ENCODE assay signal across 16 cellular contexts in genomic region chr15:25737218-25737643, GRCh38.
A peak's percentile ranks its signal among the peaks of the same experiment; 100 is the strongest.
DNase-seq lines count a peak whose midpoint lies in the region; ATAC-seq and TF ChIP-seq lines count a peak whose summit lies in the region.
"Had no signal": no experiment of that assay in that cellular context is flagged by ENCODE, and none has a peak within 500 bp of the region (broad histone marks: within the 10 kb centered on the region; RNA-seq: fewer than 3 reads in every experiment).

No MANE protein-coding gene starts in this region.

- H2AFZ ChIP-seq in neural progenitor cell (replicated peaks), result no peak overlapping the region
- no peak overlapping the region for H2AFZ ChIP-seq in mammary epithelial cell (ENCODE audit: low read depth, low read length)

- H3K4me1 ChIP-seq in neural progenitor cell (peaks cover 21% of the 10 kb centered on the region), transverse colon (peaks cover 0 to 18% (median 8%) of the 10 kb centered on the region in 4 donors), mammary epithelial cell (ENCODE audit: insufficient read depth, low read length) (no peaks in the 10 kb centered on the region)

- H3K79me2 ChIP-seq in neural progenitor cell (ENCODE audit: low read depth), result no peaks in the 10 kb centered on the region
- H3K79me2 ChIP-seq in mammary epithelial cell (ENCODE audit: insufficient read depth, low read length), result no peaks in the 10 kb centered on the region

- peaks cover 3% of the 10 kb centered on the region for H3F3A ChIP-seq in neural progenitor cell (ENCODE audit: low read depth)

- no peak overlapping the region for H3K27ac ChIP-seq in neural progenitor cell
- H3K27ac ChIP-seq in transverse colon, result peak overlapping the region; percentile 4 to 73 (median 58)
- H3K27ac ChIP-seq in mammary epithelial cell (ENCODE audit: insufficient read depth, low read depth, low read length), result no peak overlapping the region
- H3K27ac ChIP-seq: 22Rv1, lower lobe of right lung, neutrophil had no signal

- peaks cover 16% of the 10 kb centered on the region for H3K36me3 Mint-ChIP-seq in activated naive CD4-positive, alpha-beta T cell treated with anti-CD3 and anti-CD28 coated beads, Interleukin-2, amount 10 ng/mL, durations not matched to agents 7 days and 5 days
- peaks cover 6% of the 10 kb centered on the region for H3K36me3 Mint-ChIP-seq in activated naive CD4-positive, alpha-beta T cell treated with anti-CD3 and anti-CD28 coated beads for 36 hours (ENCODE audit: low read depth)
- peaks cover under 1% of the 10 kb centered on the region for H3K36me3 Mint-ChIP-seq in neural progenitor cell
- H3K36me3 Mint-ChIP-seq: activated CD4-positive, alpha-beta memory T cell treated with anti-CD3 and anti-CD28 coated beads for 36 hours had no signal

- no peaks in the 10 kb centered on the region for H3K9me3 Mint-ChIP-seq in activated naive CD4-positive, alpha-beta T cell treated with anti-CD3 and anti-CD28 coated beads, Interleukin-2, amount 10 ng/mL, durations not matched to agents 7 days and 5 days
- H3K9me3 Mint-ChIP-seq in activated naive CD4-positive, alpha-beta T cell treated with anti-CD3 and anti-CD28 coated beads for 36 hours, result no peaks in the 10 kb centered on the region
- peaks cover under 1% of the 10 kb centered on the region for H3K9me3 Mint-ChIP-seq in neural progenitor cell
- H3K9me3 Mint-ChIP-seq: activated CD4-positive, alpha-beta memory T cell treated with anti-CD3 and anti-CD28 coated beads for 36 hours had no signal

- no peak for DNase-seq in activated naive CD4-positive, alpha-beta T cell treated with anti-CD3 and anti-CD28 coated beads, Interleukin-2, amount 10 ng/mL, durations not matched to agents 7 days and 5 days
- DNase-seq in activated naive CD4-positive, alpha-beta T cell treated with anti-CD3 and anti-CD28 coated beads for 36 hours, result no peak
- DNase-seq in Right ventricle myocardium superior (peak; percentile 65), neural progenitor cell (ENCODE audit: low spot score) (no peak), transverse colon (no peak), mammary epithelial cell (no peak)
- no peak for DNase-seq in stimulated activated CD4-positive, alpha-beta T cell treated with anti-CD3 and anti-CD28 coated beads, Interleukin-12 subunit alpha, Interleukin-12 subunit beta, amount 100 ng/mL, for 4 hours
- DNase-seq: activated CD4-positive, alpha-beta memory T cell treated with anti-CD3 and anti-CD28 coated beads for 36 hours; activated effector memory CD4-positive, alpha-beta T cell treated with Interleukin-2 at 50 U/mL for 16 hours; CD8-positive, alpha-beta memory T cell; hippocampal formation; lower lobe of right lung; NK-92 treated with Interleukin-12 subunit alpha and Interleukin-12 subunit beta, amount 100 ng/mL, for 24 hours had no signal

- ATAC-seq in Right ventricle myocardium superior (ENCODE audit: poor library complexity) (peak; percentile 86), GM19328 (IDR thresholded peaks at IDR 0.05; ENCODE audit: unreplicated experiment) (no peak)
- ATAC-seq: lower lobe of right lung had no signal

- peak overlapping the region; percentile 22 for H3K4me2 ChIP-seq in neural progenitor cell
- H3K4me2 ChIP-seq in mammary epithelial cell (ENCODE audit: insufficient read depth, low read depth, low read length), result no peak overlapping the region

- WGBS in transverse colon (ENCODE audit: low coverage in 1 of 2), 2 donors, result 37% methylated on average over 4 of the region's 4 CpGs; no CpG with 5 or more reads in 1 of the 2 donors
- WGBS in mammary epithelial cell (ENCODE audit: low coverage, missing lambda C conversion rate), result 37% methylated on average over 4 of the region's 4 CpGs

- no peak overlapping the region for H3K9ac ChIP-seq in neural progenitor cell
- no peak overlapping the region for H3K9ac ChIP-seq in mammary epithelial cell (ENCODE audit: insufficient read depth, low read length)

- TF ChIP-seq CTCF in neural progenitor cell (IDR thresholded peaks at IDR 0.05) (no peak), transverse colon (IDR thresholded peaks at IDR 0.05) (no peak), mammary epithelial cell (conservative IDR thresholded peaks at IDR 0.05 in 1 of 2, IDR thresholded peaks at IDR 0.05 in 1 of 2; ENCODE audit: extremely low read depth in 1 of 2, insufficient read depth in 1 of 2, low read depth in 1 of 2, low read length in 2 of 2) (no peak)

- in situ Hi-C loops in transverse colon (cut with MboI; ENCODE audit: low pct_ligation_motif_present in 1 of 4, low pct_unique_long_range_greater_than_20kb in 1 of 4, low sequenced_read_pairs in 3 of 4) (loop anchor here in 1 of 4 donors (25.0 kb wide), 1 partner anchor 200 kb away; no protein-coding TSS in a partner anchor), mammary epithelial cell (cut with MboI; ENCODE audit: low sequenced_read_pairs in 2 of 2) (loop anchor here in 1 of 2 donors (25.0 kb wide), 1 partner anchor 100 kb away; no protein-coding TSS in a partner anchor)

- H3K4me1 Mint-ChIP-seq in activated naive CD4-positive, alpha-beta T cell treated with anti-CD3 and anti-CD28 coated beads, Interleukin-2, amount 10 ng/mL, durations not matched to agents 7 days and 5 days, result peaks cover 30% of the 10 kb centered on the region
- H3K4me1 Mint-ChIP-seq in activated naive CD4-positive, alpha-beta T cell treated with anti-CD3 and anti-CD28 coated beads for 36 hours (ENCODE audit: low read depth), result peaks cover 16% of the 10 kb centered on the region
- peaks cover 55% of the 10 kb centered on the region for H3K4me1 Mint-ChIP-seq in neural progenitor cell

- no peak overlapping the region for H3K4me3 Mint-ChIP-seq in activated naive CD4-positive, alpha-beta T cell treated with anti-CD3 and anti-CD28 coated beads, Interleukin-2, amount 10 ng/mL, durations not matched to agents 7 days and 5 days
- no peak overlapping the region for H3K4me3 Mint-ChIP-seq in activated naive CD4-positive, alpha-beta T cell treated with anti-CD3 and anti-CD28 coated beads for 36 hours
- no peak overlapping the region for H3K4me3 Mint-ChIP-seq in neural progenitor cell
- H3K4me3 Mint-ChIP-seq: activated CD4-positive, alpha-beta memory T cell treated with anti-CD3 and anti-CD28 coated beads for 36 hours; CD8-positive, alpha-beta memory T cell had no signal

- intact Hi-C loops in activated naive CD4-positive, alpha-beta T cell treated with anti-CD3 and anti-CD28 coated beads for 36 hours (cut with micrococcal nuclease), result loop anchor here (5.0 kb wide), 1 partner anchor 125 kb away; the partner anchor contains the start of gene ATP10A
- intact Hi-C loops in Right ventricle myocardium superior (cut with DNase I) (no loop called here), transverse colon (cut with DNase I; ENCODE audit: low total_unique reads) (no loop called here), mammary epithelial cell (cut with micrococcal nuclease) (no loop called here)

- no peaks in the 10 kb centered on the region for H3K9me3 ChIP-seq in neural progenitor cell (ENCODE audit: low read depth)
- no peaks in the 10 kb centered on the region for H3K9me3 ChIP-seq in transverse colon
- H3K9me3 ChIP-seq in mammary epithelial cell (replicated peaks; ENCODE audit: insufficient read depth, low read length), result peaks cover 69% of the 10 kb centered on the region
- H3K9me3 ChIP-seq: lower lobe of right lung, neutrophil had no signal

- no TSS peak for BruUV-seq in mammary epithelial cell (replicated peaks; lab: Mats Ljungman, UMichigan)

- no peak for TF ChIP-seq POLR2A in transverse colon (IDR thresholded peaks at IDR 0.05)

- no peaks in the 10 kb centered on the region for H4K20me1 ChIP-seq in neural progenitor cell (ENCODE audit: low read depth)
- H4K20me1 ChIP-seq in mammary epithelial cell (ENCODE audit: insufficient read depth, low read length), result no peaks in the 10 kb centered on the region

- H3K27me3 ChIP-seq in neural progenitor cell (no peaks in the 10 kb centered on the region), transverse colon (no peaks in the 10 kb centered on the region), mammary epithelial cell (ENCODE audit: insufficient read depth, low read length) (no peaks in the 10 kb centered on the region)
- H3K27me3 ChIP-seq: neutrophil had no signal

- no peaks in the 10 kb centered on the region for H3K27me3 Mint-ChIP-seq in activated naive CD4-positive, alpha-beta T cell treated with anti-CD3 and anti-CD28 coated beads, Interleukin-2, amount 10 ng/mL, durations not matched to agents 7 days and 5 days
- H3K27me3 Mint-ChIP-seq in activated naive CD4-positive, alpha-beta T cell treated with anti-CD3 and anti-CD28 coated beads for 36 hours (ENCODE audit: low read depth), result no peaks in the 10 kb centered on the region
- H3K27me3 Mint-ChIP-seq in neural progenitor cell (ENCODE audit: insufficient read depth, low read depth), result peaks cover 12% of the 10 kb centered on the region
- H3K27me3 Mint-ChIP-seq: activated CD4-positive, alpha-beta memory T cell treated with anti-CD3 and anti-CD28 coated beads for 36 hours had no signal

- H3K27ac Mint-ChIP-seq in activated naive CD4-positive, alpha-beta T cell treated with anti-CD3 and anti-CD28 coated beads, Interleukin-2, amount 10 ng/mL, durations not matched to agents 7 days and 5 days, result peak overlapping the region; percentile 37
- H3K27ac Mint-ChIP-seq in activated naive CD4-positive, alpha-beta T cell treated with anti-CD3 and anti-CD28 coated beads for 36 hours, result no peak overlapping the region
- H3K27ac Mint-ChIP-seq in neural progenitor cell, result peak overlapping the region; percentile 53
- H3K27ac Mint-ChIP-seq: activated CD4-positive, alpha-beta memory T cell treated with anti-CD3 and anti-CD28 coated beads for 36 hours had no signal

- H3K36me3 ChIP-seq in neural progenitor cell (no peaks in the 10 kb centered on the region), transverse colon (no peaks in the 10 kb centered on the region), mammary epithelial cell (ENCODE audit: insufficient read depth, low read length) (no peaks in the 10 kb centered on the region)
- H3K36me3 ChIP-seq: neutrophil had no signal

- CTCF ChIA-PET in activated naive CD4-positive, alpha-beta T cell treated with anti-CD3 and anti-CD28 coated beads, Interleukin-2, amount 10 ng/mL, durations not matched to agents 7 days and 5 days (lab: Charles Lee), result no interaction called here
- CTCF ChIA-PET in activated naive CD4-positive, alpha-beta T cell treated with anti-CD3 and anti-CD28 coated beads for 36 hours (lab: Charles Lee), result interaction anchor here (2.4 kb wide), 1 partner anchor 197 kb away, joined by 10 read pairs; no protein-coding TSS in a partner anchor
- CTCF ChIA-PET in mammary epithelial cell (lab: Charles Lee; ENCODE audit: low non-redundant PET), result no interaction called here

- dilution Hi-C loops in mammary epithelial cell (cut with HindIII; ENCODE audit: low sequenced_read_pairs), result no loop called here

- TF ChIP-seq EP300 in transverse colon (IDR thresholded peaks at IDR 0.05; ENCODE audit: low read depth), result peak; percentile 32

- no peak overlapping the region for H3K4me3 ChIP-seq in neural progenitor cell
- no peak overlapping the region for H3K4me3 ChIP-seq in transverse colon
- no peak overlapping the region for H3K4me3 ChIP-seq in mammary epithelial cell (replicated peaks in 1 of 3; ENCODE audit: insufficient read depth in 1 of 3, low read depth in 2 of 3, low read length in 3 of 3)
- H3K4me3 ChIP-seq: lower lobe of right lung had no signal

Comparison
In these comparisons a context has a peak if more than half of its experiments do, and no peak if none do; other contexts are left out.
1. H3K27ac ChIP-seq: peak in transverse colon (4 of 4); none in neural progenitor cell (single experiment) and mammary epithelial cell (single experiment).